1 cellular context compared by ENCODE assay signal in genomic region chr10:86521620-86522384, GRCh38.
TF ChIP-seq lines count a peak whose summit lies in the region.

Gene WAPL (minus strand): TSS chr10:86521792. CDS start chr10:86518069, 3,723 bp downstream.

TF ChIP-seq in HepG2, 621 proteins besides CTCF, POLR2A, EP300 and RAD21 (continued from another document and continues in another):
- peak; percentile 90 for TF ChIP-seq ARID4A (CRISPR knock-in tag; IDR thresholded peaks at IDR 0.05; ENCODE audit: borderline replicate concordance)
- peak; percentile 18; the same call in 1 of the 2 replicates for TF ChIP-seq TFE3 (CRISPR knock-in tag; IDR thresholded peaks at IDR 0.05)
- no peak for TF ChIP-seq SYNCRIP (IDR thresholded peaks at IDR 0.05; ENCODE audit: insufficient read depth, low read depth, low read length)
- no peak; the same call in 1 of the 2 replicates for TF ChIP-seq ZNF597 (CRISPR knock-in tag; IDR thresholded peaks at IDR 0.05)
- peak; percentile 93 for TF ChIP-seq ZNF230 (CRISPR knock-in tag; IDR thresholded peaks at IDR 0.05)
- no peak for TF ChIP-seq TAF15 (IDR thresholded peaks at IDR 0.05; ENCODE audit: low read depth, low read length, poor library complexity, severe bottlenecking)
- peak; percentile 14; the same call in 1 of the 2 replicates for TF ChIP-seq ZNF264 (CRISPR knock-in tag; IDR thresholded peaks at IDR 0.05)
- TF ChIP-seq ZNF33B (CRISPR knock-in tag; IDR thresholded peaks at IDR 0.05) = no peak; the same call in 1 of the 2 replicates
- TF ChIP-seq ATF5 (CRISPR knock-in tag; IDR thresholded peaks at IDR 0.05; ENCODE audit: low read depth) = 0 out of 2 replicates have a peak, but pooled peaks have one; percentile 54
- no peak for TF ChIP-seq ZBTB7B (CRISPR knock-in tag; IDR thresholded peaks at IDR 0.05)
- peak; percentile 69; the same call in 1 of the 2 replicates for TF ChIP-seq ZNF704 (CRISPR knock-in tag; IDR thresholded peaks at IDR 0.05; ENCODE audit: borderline replicate concordance)
- TF ChIP-seq TCF7L2 (IDR thresholded peaks at IDR 0.05; ENCODE audit: low read depth, low read length) = no peak
- TF ChIP-seq PLRG1 (conservative IDR thresholded peaks at IDR 0.05) = no peak
- peak; percentile 93 for TF ChIP-seq MAX (IDR thresholded peaks at IDR 0.05)
- no peak for TF ChIP-seq ATRX (CRISPR knock-in tag; IDR thresholded peaks at IDR 0.05; ENCODE audit: borderline replicate concordance)
- TF ChIP-seq PAWR (CRISPR knock-in tag; IDR thresholded peaks at IDR 0.05; ENCODE audit: borderline replicate concordance) = no peak
- TF ChIP-seq ARNT2 (CRISPR knock-in tag; IDR thresholded peaks at IDR 0.05; ENCODE audit: low read depth) = peak; percentile 78; the same call in 1 of the 2 replicates
- peak; percentile 91 for TF ChIP-seq KDM2A (CRISPR knock-in tag; IDR thresholded peaks at IDR 0.05; ENCODE audit: borderline replicate concordance, low read depth)
- no peak; the same call in 1 of the 2 replicates for TF ChIP-seq CREBL2 (CRISPR knock-in tag; IDR thresholded peaks at IDR 0.05; ENCODE audit: borderline replicate concordance)
- no peak for TF ChIP-seq CBX1 (IDR thresholded peaks at IDR 0.05; ENCODE audit: low read depth)
- no peak for TF ChIP-seq ZFP36 (IDR thresholded peaks at IDR 0.05; ENCODE audit: borderline replicate concordance, low read depth, low read length, partially characterized antibody)
- peak; percentile 94 for TF ChIP-seq EED (CRISPR knock-in tag; IDR thresholded peaks at IDR 0.05)
- TF ChIP-seq CENPT (CRISPR knock-in tag; IDR thresholded peaks at IDR 0.05; ENCODE audit: low read depth) = 0 out of 2 replicates have a peak, but pooled peaks have one; percentile 26
- TF ChIP-seq HES4 (CRISPR knock-in tag; IDR thresholded peaks at IDR 0.05; ENCODE audit: borderline replicate concordance) = no peak; the same call in 1 of the 2 replicates
- no peak for TF ChIP-seq NR2F1 (CRISPR knock-in tag; IDR thresholded peaks at IDR 0.05)
- TF ChIP-seq ZNF652 (CRISPR knock-in tag; IDR thresholded peaks at IDR 0.05; ENCODE audit: borderline replicate concordance, low read depth) = no peak
- TF ChIP-seq ZBTB40 (IDR thresholded peaks at IDR 0.05) = no peak
- TF ChIP-seq ZBTB40 (CRISPR knock-in tag; IDR thresholded peaks at IDR 0.05) = peak; percentile 85
- TF ChIP-seq SRSF1 (optimal IDR thresholded peaks at IDR 0.05; ENCODE audit: low read depth, low read length) = peak; percentile 72
- peak; percentile 91; the same call in 1 of the 2 replicates for TF ChIP-seq ZNF776 (CRISPR knock-in tag; IDR thresholded peaks at IDR 0.05)
- no peak for TF ChIP-seq ZNF660 (CRISPR knock-in tag; IDR thresholded peaks at IDR 0.05; ENCODE audit: borderline replicate concordance, low read depth)
- no peak for TF ChIP-seq NPAS2 (CRISPR knock-in tag; IDR thresholded peaks at IDR 0.05; ENCODE audit: borderline replicate concordance)
- peak; percentile 77 for TF ChIP-seq RBM39 (IDR thresholded peaks at IDR 0.05; ENCODE audit: low read depth, low read length, poor library complexity, severe bottlenecking)
- no peak for TF ChIP-seq IRF1 (CRISPR knock-in tag; IDR thresholded peaks at IDR 0.05; ENCODE audit: low read depth)
- TF ChIP-seq ZFP37 (CRISPR knock-in tag; IDR thresholded peaks at IDR 0.05; ENCODE audit: borderline replicate concordance) = no peak
- TF ChIP-seq ZMYM3 (CRISPR knock-in tag; IDR thresholded peaks at IDR 0.05) = no peak
- TF ChIP-seq ZNF773 (CRISPR knock-in tag; IDR thresholded peaks at IDR 0.05; ENCODE audit: borderline replicate concordance) = no peak
- 0 out of 2 replicates have a peak, but pooled peaks have one; percentile 53 for TF ChIP-seq ESRRA (CRISPR knock-in tag; IDR thresholded peaks at IDR 0.05; ENCODE audit: low read depth)
- peak; percentile 72 for TF ChIP-seq PHF20 (CRISPR knock-in tag; IDR thresholded peaks at IDR 0.05)
